In genomic region chr3:15823092-15823491, GRCh38 we compare ENCODE assay signal across 19 cellular contexts. TPM values are rescaled to one million over a fixed set of nuclear protein-coding genes. Genes with fewer than 3 reads are reported as not detected.
DNase-seq lines count a peak whose midpoint lies in the region; ATAC-seq and TF ChIP-seq lines count a peak whose summit lies in the region.
"Had no signal": no experiment of that assay in that cellular context is flagged by ENCODE, and none has a peak within 500 bp of the region (broad histone marks: within the 10 kb centered on the region; RNA-seq: fewer than 3 reads in every experiment).

No MANE protein-coding gene starts in this region.

- H3K4me2 ChIP-seq in neuronal stem cell (ENCODE audit: insufficient read depth, low read length, poor library complexity, severe bottlenecking): no peak overlapping the region
- H3K4me2 ChIP-seq: KMS-11 had no signal

- DNase-seq in NCI-H446 (lab: John Stamatoyannopoulos, UW) (peak; percentile 2 to 36), T-helper 17 cell (no peak), cerebellum (ENCODE audit: low spot score) (peak; percentile 15), neuronal stem cell (ENCODE audit: low spot score) (peak; percentile 4), NOMO-1 treated with DMSO at 0.1 percent for 48 hours (lab: John Stamatoyannopoulos, UW; ENCODE audit: unreplicated experiment) (no peak), HFFc6 (no peak)
- no peak for DNase-seq in effector memory CD8-positive, alpha-beta T cell
- DNase-seq: BE2C; DND-41; GM23248; HCEC 1CT; NCI-H1092 treated with DMSO at 0.1 percent for 48 hours; NCI-H1436 treated with DMSO at 0.1 percent for 48 hours; NCI-H2029 treated with DMSO at 0.1 percent for 48 hours; NCI-H748 treated with DMSO at 0.1 percent for 48 hours; NK-92 treated with Interleukin-12 subunit alpha and Interleukin-12 subunit beta, amount 100 ng/mL, for 24 hours had no signal

- H3K27me3 ChIP-seq in neuronal stem cell (ENCODE audit: control insufficient read depth in 3 of 3, insufficient read depth in 3 of 3, low read depth in 1 of 3, low read length in 3 of 3): no peaks in the 10 kb centered on the region
- H3K27me3 ChIP-seq: BE2C had no signal

- H3K4me3 Mint-ChIP-seq in T-helper 17 cell (no peak overlapping the region), HFFc6 (no peak overlapping the region)
- H3K4me3 Mint-ChIP-seq in effector memory CD8-positive, alpha-beta T cell: no peak overlapping the region

- H2BK120ac ChIP-seq in neuronal stem cell (ENCODE audit: low read depth, low read length): no peak overlapping the region

- H3K9ac ChIP-seq in neuronal stem cell (ENCODE audit: low read depth, low read length, poor library complexity): no peak overlapping the region
- H3K9ac ChIP-seq: GM23248, KMS-11 had no signal

- H4K91ac ChIP-seq in neuronal stem cell (ENCODE audit: low read depth, low read length, poor library complexity): no peak overlapping the region

- H2BK5ac ChIP-seq in neuronal stem cell (ENCODE audit: low read length): no peak overlapping the region

- H3K14ac ChIP-seq in neuronal stem cell (ENCODE audit: low read length): no peak overlapping the region

- no peak for ATAC-seq in T-helper 17 cell
- no peak for ATAC-seq in effector memory CD8-positive, alpha-beta T cell (replicated peaks)
- ATAC-seq: Panc1, SK-N-SH treated with all-trans-retinoic acid at 6 μM for 48 hours had no signal

- TF ChIP-seq CTCF in HFFc6 (IDR thresholded peaks at IDR 0.05): no peak

- no peaks in the 10 kb centered on the region for H3K27me3 Mint-ChIP-seq in T-helper 17 cell
- peaks cover 2% of the 10 kb centered on the region; the same call in 1 of the 2 replicates for H3K27me3 Mint-ChIP-seq in HFFc6 (ENCODE audit: insufficient read depth)
- H3K27me3 Mint-ChIP-seq in effector memory CD8-positive, alpha-beta T cell: no peaks in the 10 kb centered on the region

- H3K4ac ChIP-seq in neuronal stem cell (ENCODE audit: low read length): no peak overlapping the region

- H4K8ac ChIP-seq in neuronal stem cell (ENCODE audit: low read depth, low read length): no peak overlapping the region

- H2BK15ac ChIP-seq in neuronal stem cell (ENCODE audit: low read length): no peak overlapping the region

- peaks cover 0 to 3% of the 10 kb centered on the region in 2 donors for H3K4me1 ChIP-seq in neuronal stem cell (ENCODE audit: control insufficient read depth in 2 of 2, insufficient read depth in 1 of 2, low read depth in 1 of 2, low read length in 2 of 2)
- H3K4me1 ChIP-seq: BE2C had no signal

- H3K36me3 Mint-ChIP-seq in T-helper 17 cell (ENCODE audit: low read depth) (peaks cover 3% of the 10 kb centered on the region), HFFc6 (ENCODE audit: low read depth) (no peaks in the 10 kb centered on the region)
- peaks cover 4% of the 10 kb centered on the region for H3K36me3 Mint-ChIP-seq in effector memory CD8-positive, alpha-beta T cell (ENCODE audit: insufficient read depth)

- H2AK5ac ChIP-seq in neuronal stem cell (ENCODE audit: low read depth, low read length): no peak overlapping the region

- H3K4me1 Mint-ChIP-seq in T-helper 17 cell (peaks cover 46% of the 10 kb centered on the region), HFFc6 (ENCODE audit: low read depth) (peaks cover 48% of the 10 kb centered on the region)
- peaks cover 22 to 41% of the 10 kb centered on the region in 2 donors for H3K4me1 Mint-ChIP-seq in effector memory CD8-positive, alpha-beta T cell (ENCODE audit: low read depth in 2 of 2)

- H3K23ac ChIP-seq in neuronal stem cell (ENCODE audit: low read depth, low read length, poor library complexity): no peak overlapping the region

- H3K9me3 ChIP-seq in T-helper 17 cell (ENCODE audit: control insufficient read depth, low read length, poor library complexity, severe bottlenecking): no peaks in the 10 kb centered on the region
- H3K9me3 ChIP-seq in neuronal stem cell (replicated peaks in 1 of 2; ENCODE audit: control insufficient read depth in 2 of 2, insufficient read depth in 1 of 2, low read depth in 1 of 2, low read length in 2 of 2): no peaks in the 10 kb centered on the region
- H3K9me3 ChIP-seq: BE2C had no signal

- H2BK12ac ChIP-seq in neuronal stem cell (ENCODE audit: low read length): no peak overlapping the region

- H3K36me3 ChIP-seq in neuronal stem cell (replicated peaks in 1 of 2; ENCODE audit: control insufficient read depth in 2 of 2, insufficient read depth in 2 of 2, low read length in 2 of 2): no peaks in the 10 kb centered on the region
- H3K36me3 ChIP-seq: BE2C had no signal

- H3K18ac ChIP-seq in neuronal stem cell (ENCODE audit: low read length): no peak overlapping the region

- no peaks in the 10 kb centered on the region for H3K79me1 ChIP-seq in neuronal stem cell (ENCODE audit: low read depth, low read length)

- no peaks in the 10 kb centered on the region for H3K9me3 Mint-ChIP-seq in HFFc6
- H3K9me3 Mint-ChIP-seq in effector memory CD8-positive, alpha-beta T cell: no peaks in the 10 kb centered on the region

- WGBS in neuronal stem cell (ENCODE audit: extremely low coverage in 2 of 2, insufficient read length in 2 of 2, insufficient replicate concordance in 1 of 2), 2 donors: no CpG with 5 or more reads among the region's 7 CpGs

- H2AFZ ChIP-seq in neuronal stem cell (ENCODE audit: low read length): no peak overlapping the region
- H2AFZ ChIP-seq: GM23248 had no signal

- H3K27ac Mint-ChIP-seq in T-helper 17 cell (peak overlapping the region; percentile 14), HFFc6 (no peak overlapping the region)
- peak overlapping the region in 1 of 2 donors; percentile 25 for H3K27ac Mint-ChIP-seq in effector memory CD8-positive, alpha-beta T cell

- no peak overlapping the region for H3K4me3 ChIP-seq in neuronal stem cell (ENCODE audit: low read length in 2 of 2)
- H3K4me3 ChIP-seq: GM23248 had no signal

- no peak overlapping the region for H3K27ac ChIP-seq in neuronal stem cell (replicated peaks; ENCODE audit: low read length)
- H3K27ac ChIP-seq: GM23248, KMS-11 had no signal

RNA-seq across cellular contexts. Expression of gene ANKRD28, which starts 25.3 kb away (rescaled TPM):
- total RNA-seq in T-helper 17 cell (100 to 1,000 TPM in 1 of 2 donors, 10 to 100 TPM in 1; 86.2 to 105 TPM), cerebellum (117 TPM)
- 11.7 TPM for polyA plus RNA-seq in neuronal stem cell (2013, experiment 1 of 2)
- polyA plus RNA-seq in neuronal stem cell (2013, experiment 2 of 2): 11.4 TPM
- 10 to 100 TPM; 80.4 to 96.3 (median 90.4) TPM for total RNA-seq in HFFc6 (2021; fragmentation: NEBNext Ultra II Directional; extraction: Animal tissue kit (Norgen Biotek cat#: 25700))

Comparison
In these comparisons a context has a peak if more than half of its experiments do, and no peak if none do; other contexts are left out.
1. DNase-seq: peak in NCI-H446 (2 of 2), cerebellum (single experiment) and neuronal stem cell (single experiment); none in T-helper 17 cell (0 of 3), NOMO-1 treated with DMSO at 0.1 percent for 48 hours (single experiment), HFFc6 (single experiment) and effector memory CD8-positive, alpha-beta T cell (0 of 3).